In genomic region chr15:38050529-38050928, GRCh38 we compare ENCODE assay signal across 1 cellular context.
TF ChIP-seq lines count a peak whose summit lies in the region.

No MANE protein-coding gene starts in this region.

TF ChIP-seq in HepG2, 621 proteins besides CTCF, POLR2A, EP300 and RAD21 (continued from another document):
- TF ChIP-seq RERE (CRISPR knock-in tag; IDR thresholded peaks at IDR 0.05; ENCODE audit: low read depth), result no peak
